9 cellular contexts compared by ENCODE assay signal in the genomic region with DNA sequence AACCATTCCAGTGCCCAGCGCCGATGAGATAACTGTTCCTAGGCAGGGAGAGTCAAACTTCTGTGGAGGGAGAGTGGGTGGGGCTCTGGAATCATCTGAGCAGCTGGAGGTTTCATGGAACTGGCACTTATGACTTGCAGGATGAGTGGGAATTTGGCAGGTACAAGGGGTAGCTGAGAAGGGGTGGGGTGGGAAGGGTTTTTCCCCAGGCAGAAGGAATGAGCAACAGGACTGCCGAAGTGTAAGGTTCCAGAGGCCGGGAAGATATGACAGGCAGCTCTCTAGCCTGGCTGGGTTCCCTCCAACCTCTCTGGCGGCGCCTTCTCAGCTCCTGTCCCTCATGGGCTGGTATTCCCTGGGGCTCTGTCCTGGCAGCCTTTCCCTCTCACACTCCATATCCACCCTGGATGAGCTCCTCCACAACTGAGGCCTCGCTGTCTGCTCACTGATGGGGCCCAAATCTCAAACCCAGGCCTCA. TPM values are rescaled to one million over a fixed set of nuclear protein-coding genes. Genes with fewer than 3 reads are reported as not detected.
A peak's percentile ranks its signal among the peaks of the same experiment; 100 is the strongest.
DNase-seq lines count a peak whose midpoint lies in the region; ATAC-seq, FAIRE-seq and TF ChIP-seq lines count a peak whose summit lies in the region.
"Had no signal": no experiment of that assay in that cellular context is flagged by ENCODE, and none has a peak within 500 bp of the region (broad histone marks: within the 10 kb centered on the region; RNA-seq: fewer than 3 reads in every experiment).

No MANE protein-coding gene starts in this region.

- H2AK5ac ChIP-seq in mesenchymal stem cell (ENCODE audit: low read length, severe bottlenecking) = no peak overlapping the region

- H2BK5ac ChIP-seq in mesenchymal stem cell (ENCODE audit: low read depth, low read length, poor library complexity, severe bottlenecking) = no peak overlapping the region

- peak overlapping the region; percentile 63 for H3K9ac ChIP-seq in mesenchymal stem cell (ENCODE audit: low read length)

- H3K9me3 ChIP-seq in mesenchymal stem cell (ENCODE audit: control insufficient read depth, low read length) = no peaks in the 10 kb centered on the region

- H4K8ac ChIP-seq in mesenchymal stem cell (ENCODE audit: low read length) = no peak overlapping the region

- H3K14ac ChIP-seq in mesenchymal stem cell (ENCODE audit: low read length in 2 of 2) = no peak overlapping the region

- H3K27ac ChIP-seq in ACC112 (ENCODE audit: low read depth, low read length) = no peak overlapping the region
- H3K27ac ChIP-seq in mesenchymal stem cell (ENCODE audit: low read length, poor library complexity, severe bottlenecking) = no peak overlapping the region

- H3K4me2 ChIP-seq in mesenchymal stem cell (ENCODE audit: low read length, poor library complexity, severe bottlenecking) = no peak overlapping the region

- peaks cover 33% of the 10 kb centered on the region for H3K4me1 ChIP-seq in ACC112 (ENCODE audit: control insufficient read depth, insufficient read depth, low read length, unreplicated experiment)
- peaks cover 30% of the 10 kb centered on the region for H3K4me1 ChIP-seq in mesenchymal stem cell (ENCODE audit: control insufficient read depth, insufficient read depth, low read depth, low read length)

- peak overlapping the region; percentile 69; the same call in 1 of the 2 replicates for H3K4me3 ChIP-seq in ACC112 (ENCODE audit: low read depth, low read length)
- H3K4me3 ChIP-seq in mesenchymal stem cell (ENCODE audit: insufficient read depth in 1 of 2, low read depth in 1 of 2, low read length in 2 of 2) = peak overlapping the region in 1 of 2 experiments; percentile 74

- peak overlapping the region; percentile 51 for H3K4me3 Mint-ChIP-seq in HFFc6
- H3K4me3 Mint-ChIP-seq in brain = peak overlapping the region; percentile 66 to 80 (median 72)

- H3K4ac ChIP-seq in mesenchymal stem cell (ENCODE audit: low read depth in 1 of 2, low read length in 2 of 2) = no peak overlapping the region

- no peak overlapping the region for H2AFZ ChIP-seq in ACC112 (ENCODE audit: low read length, unreplicated experiment)
- no peak overlapping the region for H2AFZ ChIP-seq in mesenchymal stem cell (ENCODE audit: low read depth, low read length)

- no peak overlapping the region for H3K23ac ChIP-seq in mesenchymal stem cell (ENCODE audit: low read length in 2 of 2)

- H4K91ac ChIP-seq in mesenchymal stem cell (ENCODE audit: low read length) = no peak overlapping the region

- no peaks in the 10 kb centered on the region for H3K9me3 Mint-ChIP-seq in HFFc6
- no peaks in the 10 kb centered on the region for H3K9me3 Mint-ChIP-seq in brain
- H3K9me3 Mint-ChIP-seq: activated naive CD4-positive, alpha-beta T cell treated with anti-CD3 and anti-CD28 coated beads, Interleukin-2, amount 10 ng/mL, durations not matched to agents 7 days and 5 days had no signal

- no peak for DNase-seq in HFFc6
- no peak for DNase-seq in mesenchymal stem cell
- no peak for DNase-seq in amniotic stem cell (lab: John Stamatoyannopoulos, UW)
- DNase-seq in GM19239 (ENCODE audit: insufficient read length, low spot score) = no peak
- DNase-seq: activated naive CD4-positive, alpha-beta T cell treated with anti-CD3 and anti-CD28 coated beads, Interleukin-2, amount 10 ng/mL, durations not matched to agents 7 days and 5 days had no signal

- peaks cover 8% of the 10 kb centered on the region; the same call in 1 of the 2 replicates for H3K36me3 Mint-ChIP-seq in HFFc6 (ENCODE audit: low read depth)
- H3K36me3 Mint-ChIP-seq in brain = peaks cover 11% of the 10 kb centered on the region

- H2BK12ac ChIP-seq in mesenchymal stem cell (ENCODE audit: low read length in 2 of 2) = peak overlapping the region in 1 of 2 experiments; percentile 52

- H3K79me2 ChIP-seq in ACC112 (ENCODE audit: control insufficient read depth, insufficient read depth, low read length, unreplicated experiment) = peaks cover 14% of the 10 kb centered on the region

- H3K79me1 ChIP-seq in mesenchymal stem cell (replicated peaks; ENCODE audit: low read length, poor library complexity, severe bottlenecking) = peaks cover 10% of the 10 kb centered on the region

- H3K4me1 Mint-ChIP-seq in HFFc6 (ENCODE audit: low read depth) = peaks cover 58% of the 10 kb centered on the region
- peaks cover 59% of the 10 kb centered on the region for H3K4me1 Mint-ChIP-seq in brain

- ATAC-seq in HG03342 (IDR thresholded peaks at IDR 0.05; ENCODE audit: unreplicated experiment) = no peak
- ATAC-seq in GM21423 (IDR thresholded peaks at IDR 0.05; ENCODE audit: unreplicated experiment) = no peak

- H3K27me3 Mint-ChIP-seq in HFFc6 (ENCODE audit: insufficient read depth) (peaks cover 4% of the 10 kb centered on the region; the same call in 1 of the 2 replicates), brain (peaks cover 47% of the 10 kb centered on the region)

- FAIRE-seq in GM19239 (lab: Jason Lieb, UNC) = no peak

- 89% methylated on average over 7 of the region's 7 CpGs for WGBS in mesenchymal stem cell

- no peak overlapping the region for H2BK15ac ChIP-seq in mesenchymal stem cell (ENCODE audit: low read depth, poor library complexity, severe bottlenecking)

- H3K27ac Mint-ChIP-seq in HFFc6 (no peak overlapping the region), brain (peak overlapping the region in 4 of 5 experiments; percentile 0 to 38 (median 34))
- H3K27ac Mint-ChIP-seq: activated naive CD4-positive, alpha-beta T cell treated with anti-CD3 and anti-CD28 coated beads, Interleukin-2, amount 10 ng/mL, durations not matched to agents 7 days and 5 days had no signal

- H2BK120ac ChIP-seq in mesenchymal stem cell (ENCODE audit: low read depth, low read length) = no peak overlapping the region

- H3K27me3 ChIP-seq in ACC112 (ENCODE audit: insufficient read depth, low read length) (no peaks in the 10 kb centered on the region), mesenchymal stem cell (ENCODE audit: control insufficient read depth in 1 of 2, insufficient read depth in 1 of 2, low read length in 2 of 2) (peaks cover 8 to 10% of the 10 kb centered on the region in 2 experiments)

- 0 out of 2 replicates have a peak, but pooled peaks cover 2% of the 10 kb centered on the region for H3K36me3 ChIP-seq in ACC112 (ENCODE audit: insufficient read depth, low read length)
- no peaks in the 10 kb centered on the region for H3K36me3 ChIP-seq in mesenchymal stem cell (ENCODE audit: control insufficient read depth in 1 of 2, insufficient read depth in 2 of 2, low read depth in 1 of 2, low read length in 2 of 2)

- TF ChIP-seq CTCF in HFFc6 (IDR thresholded peaks at IDR 0.05) (no peak), brain (conservative IDR thresholded peaks at IDR 0.05) (no peak)

- no peak overlapping the region for H3K18ac ChIP-seq in mesenchymal stem cell (ENCODE audit: low read depth in 1 of 2, low read length in 2 of 2)

RNA-seq across cellular contexts. Expression of gene TET3, which starts 2.5 kb away (rescaled TPM):
- 1 to 10 TPM; 3.2 to 3.7 (median 3.4) TPM for total RNA-seq in HFFc6 (2021; fragmentation: NEBNext Ultra II Directional; extraction: Animal tissue kit (Norgen Biotek cat#: 25700))
- polyA plus RNA-seq in brain (ENCODE audit: insufficient read depth, low read depth, low replicate concordance) = 9.4 TPM
- polyA plus RNA-seq in mesenchymal stem cell (2013, experiment 1 of 2) = 3.7 TPM
- 3.4 TPM for polyA plus RNA-seq in mesenchymal stem cell (2013, experiment 2 of 2)

RNA-seq across cellular contexts. Expression of gene DGUOK, which starts 55.5 kb away (rescaled TPM):
- total RNA-seq in HFFc6 (2021; fragmentation: NEBNext Ultra II Directional; extraction: Animal tissue kit (Norgen Biotek cat#: 25700)) = 10 to 100 TPM; 63.2 to 73.3 (median 69.3) TPM
- polyA plus RNA-seq in brain (ENCODE audit: insufficient read depth, low read depth, low replicate concordance) = 105 TPM
- 115 TPM for polyA plus RNA-seq in mesenchymal stem cell (2013, experiment 1 of 2)
- 112 TPM for polyA plus RNA-seq in mesenchymal stem cell (2013, experiment 2 of 2)
